ENCODE assay signal across 12 cellular contexts in genomic region chr3:127799476-127800222, GRCh38. TPM values are rescaled to one million over a fixed set of nuclear protein-coding genes. Genes with fewer than 3 reads are reported as not detected.
DNase-seq lines count a peak whose midpoint lies in the region; ATAC-seq and TF ChIP-seq lines count a peak whose summit lies in the region.
"Had no signal": no experiment of that assay in that cellular context is flagged by ENCODE, and none has a peak within 500 bp of the region (broad histone marks: within the 10 kb centered on the region; RNA-seq: fewer than 3 reads in every experiment).

No MANE protein-coding gene starts in this region.

- peaks cover 10% of the 10 kb centered on the region for H3K4me1 Mint-ChIP-seq in activated CD4-positive, alpha-beta T cell treated with anti-CD3 and anti-CD28 coated beads, Interleukin-2, amount 10 ng/mL, durations not matched to agents 24 days and 14 days
- peaks cover 6% of the 10 kb centered on the region for H3K4me1 Mint-ChIP-seq in activated T-cell treated with anti-CD3 and anti-CD28 coated beads, Interleukin-2, amount 50 U/mL, for 4 hours (ENCODE audit: low read depth)

- H3K27me3 Mint-ChIP-seq in activated CD4-positive, alpha-beta T cell treated with anti-CD3 and anti-CD28 coated beads, Interleukin-2, amount 10 ng/mL, durations not matched to agents 24 days and 14 days: no peaks in the 10 kb centered on the region
- peaks cover under 1% of the 10 kb centered on the region for H3K27me3 Mint-ChIP-seq in activated T-cell treated with anti-CD3 and anti-CD28 coated beads, Interleukin-2, amount 50 U/mL, for 4 hours (ENCODE audit: low read depth)

- intact Hi-C loops in activated CD4-positive, alpha-beta T cell treated with anti-CD3 and anti-CD28 coated beads, Interleukin-2, amount 10 ng/mL, durations not matched to agents 24 days and 14 days (cut with micrococcal nuclease): loop anchor here (10.0 kb wide), 1 partner anchor 45 kb away; no protein-coding TSS in a partner anchor
- intact Hi-C loops in esophagus squamous epithelium (cut with DNase I): no loop called here

- no peak for TF ChIP-seq CTCF in RWPE1 (conservative IDR thresholded peaks at IDR 0.05; ENCODE audit: low read depth)
- TF ChIP-seq CTCF in esophagus squamous epithelium (IDR thresholded peaks at IDR 0.05): no peak

- H3K27ac Mint-ChIP-seq in activated CD4-positive, alpha-beta T cell treated with anti-CD3 and anti-CD28 coated beads, Interleukin-2, amount 10 ng/mL, durations not matched to agents 24 days and 14 days: peak overlapping the region; percentile 38

- CTCF ChIA-PET in RWPE1 (lab: Yijun Ruan, JAX): interaction anchor here (0.6 to 1.4 kb wide), 2 partner anchors 8 to 334 kb away, joined by 3 read pairs; no protein-coding TSS in a partner anchor

- WGBS in esophagus squamous epithelium, 2 donors: 44 to 57% methylated on average over 6 of the region's 6 CpGs

- H3K27ac ChIP-seq in RWPE1 (peak overlapping the region; percentile 68; the same call in 1 of the 2 replicates), esophagus squamous epithelium (peak overlapping the region; percentile 19 to 55 (median 46))

- H3K36me3 Mint-ChIP-seq in activated CD4-positive, alpha-beta T cell treated with anti-CD3 and anti-CD28 coated beads, Interleukin-2, amount 10 ng/mL, durations not matched to agents 24 days and 14 days (ENCODE audit: low read depth): no peaks in the 10 kb centered on the region
- no peaks in the 10 kb centered on the region for H3K36me3 Mint-ChIP-seq in activated T-cell treated with anti-CD3 and anti-CD28 coated beads, Interleukin-2, amount 50 U/mL, for 4 hours (ENCODE audit: insufficient read depth)

- POLR2A ChIA-PET in RWPE1 (lab: Yijun Ruan, JAX; ENCODE audit: low non-redundant PET): no interaction called here

- peaks cover 0 to 52% (median 0%) of the 10 kb centered on the region in 3 donors for H3K36me3 ChIP-seq in esophagus squamous epithelium

- no peaks in the 10 kb centered on the region for H3K9me3 ChIP-seq in esophagus squamous epithelium

- H3K4me3 Mint-ChIP-seq in activated CD4-positive, alpha-beta T cell treated with anti-CD3 and anti-CD28 coated beads, Interleukin-2, amount 10 ng/mL, durations not matched to agents 24 days and 14 days: no peak overlapping the region
- H3K4me3 Mint-ChIP-seq in activated T-cell treated with anti-CD3 and anti-CD28 coated beads, Interleukin-2, amount 50 U/mL, for 4 hours: no peak overlapping the region

- TF ChIP-seq POLR2A in esophagus squamous epithelium (IDR thresholded peaks at IDR 0.05): no peak

- DNase-seq in activated CD4-positive, alpha-beta T cell treated with anti-CD3 and anti-CD28 coated beads, Interleukin-2, amount 10 ng/mL, durations not matched to agents 24 days and 14 days: no peak
- no peak for DNase-seq in activated CD4-positive, alpha-beta T cell treated with anti-CD3 and anti-CD28 coated beads, Interleukin-2, amount 50 U/mL, for 48 hours
- peak; percentile 80 for DNase-seq in RWPE1 (ENCODE audit: low spot score)
- DNase-seq in esophagus squamous epithelium (lab: John Stamatoyannopoulos, UW): no peak
- peak; percentile 77 for DNase-seq in skeletal muscle cell (ENCODE audit: low read depth)
- no peak for DNase-seq in stimulated activated CD4-positive, alpha-beta T cell treated with anti-CD3 and anti-CD28 coated beads, Interleukin-4, amount 100 ng/mL, for 1 hour
- DNase-seq in activated T-cell treated with anti-CD3 and anti-CD28 coated beads, Interleukin-2, amount 50 U/mL, for 4 hours: no peak
- DNase-seq: cerebellar nuclear complex, NCI-H187, right cardiac atrium, SHP77 had no signal

- no peak for ATAC-seq in GM18517 (IDR thresholded peaks at IDR 0.05; ENCODE audit: unreplicated experiment)
- no peak for ATAC-seq in activated T-cell treated with anti-CD3 and anti-CD28 coated beads, Interleukin-2, amount 50 U/mL, for 4 hours

- H3K4me3 ChIP-seq in esophagus squamous epithelium (no peak overlapping the region), skeletal muscle cell (ENCODE audit: low read depth, low read length) (no peak overlapping the region)

- H3K9me3 Mint-ChIP-seq in activated CD4-positive, alpha-beta T cell treated with anti-CD3 and anti-CD28 coated beads, Interleukin-2, amount 10 ng/mL, durations not matched to agents 24 days and 14 days: peaks cover 4% of the 10 kb centered on the region
- no peaks in the 10 kb centered on the region for H3K9me3 Mint-ChIP-seq in activated T-cell treated with anti-CD3 and anti-CD28 coated beads, Interleukin-2, amount 50 U/mL, for 4 hours

- no peaks in the 10 kb centered on the region for H3K27me3 ChIP-seq in esophagus squamous epithelium

- H3K4me1 ChIP-seq in esophagus squamous epithelium: peaks cover 7 to 50% (median 7%) of the 10 kb centered on the region in 3 donors

RNA-seq across cellular contexts. Expression of gene MGLL, which starts 22.7 kb away (rescaled TPM):
- total RNA-seq in activated CD4-positive, alpha-beta T cell treated with anti-CD3 and anti-CD28 coated beads, Interleukin-2, amount 10 ng/mL, durations not matched to agents 24 days and 14 days: 2.3 and 3.6 TPM in 2 replicates
- total RNA-seq in esophagus squamous epithelium: 100 to 1,000 TPM in 1 of 4 donors, 10 to 100 TPM in 3; 36.7 to 146 (median 73.5) TPM
- total RNA-seq in activated T-cell treated with anti-CD3 and anti-CD28 coated beads, Interleukin-2, amount 50 U/mL, for 4 hours: 1 to 10 TPM; 2.2 to 8.0 (median 2.6) TPM

Comparison
In these comparisons a context has a peak if more than half of its experiments do, and no peak if none do; other contexts are left out.
1. DNase-seq: peak in RWPE1 (single experiment) and skeletal muscle cell (single experiment); none in activated CD4-positive, alpha-beta T cell treated with anti-CD3 and anti-CD28 coated beads, Interleukin-2, amount 10 ng/mL, durations not matched to agents 24 days and 14 days (single experiment), activated CD4-positive, alpha-beta T cell treated with anti-CD3 and anti-CD28 coated beads, Interleukin-2, amount 50 U/mL, for 48 hours (0 of 2), esophagus squamous epithelium (single experiment), stimulated activated CD4-positive, alpha-beta T cell treated with anti-CD3 and anti-CD28 coated beads, Interleukin-4, amount 100 ng/mL, for 1 hour (single experiment) and activated T-cell treated with anti-CD3 and anti-CD28 coated beads, Interleukin-2, amount 50 U/mL, for 4 hours (single experiment).